In genomic region chr9:120904999-120905793, GRCh38 we compare ENCODE assay signal across 8 cellular contexts. TPM values are rescaled to one million over a fixed set of nuclear protein-coding genes. Genes with fewer than 3 reads are reported as not detected.
DNase-seq lines count a peak whose midpoint lies in the region; ATAC-seq and TF ChIP-seq lines count a peak whose summit lies in the region.

No MANE protein-coding gene starts in this region.

- POLR2A ChIA-PET in activated CD4-positive, alpha-beta T cell treated with anti-CD3 and anti-CD28 coated beads, Interleukin-2, amount 10 ng/mL, durations not matched to agents 7 days and 5 days (lab: Charles Lee) = interaction anchor here (0.9 kb wide), 1 partner anchor 11 kb away, joined by 6 read pairs; no protein-coding TSS in a partner anchor
- POLR2A ChIA-PET in activated CD8-positive, alpha-beta T cell treated with anti-CD3 and anti-CD28 coated beads for 36 hours (lab: Charles Lee) = interaction anchor here (1.1 to 67.1 kb wide), 3 partner anchors 7 to 52 kb away, joined by 4 to 2439 read pairs (median 2439); partner anchors contain the start of genes PHF19 and TRAF1

- H3K27ac Mint-ChIP-seq in activated CD4-positive, alpha-beta T cell treated with anti-CD3 and anti-CD28 coated beads, Interleukin-2, amount 10 ng/mL, durations not matched to agents 7 days and 5 days = peak overlapping the region; percentile 87
- H3K27ac Mint-ChIP-seq in activated CD8-positive, alpha-beta T cell treated with anti-CD3 and anti-CD28 coated beads for 36 hours = peak overlapping the region; percentile 86

- H3K27me3 Mint-ChIP-seq in activated CD4-positive, alpha-beta T cell treated with anti-CD3 and anti-CD28 coated beads, Interleukin-2, amount 10 ng/mL, durations not matched to agents 7 days and 5 days = no peaks in the 10 kb centered on the region
- no peaks in the 10 kb centered on the region for H3K27me3 Mint-ChIP-seq in activated CD8-positive, alpha-beta T cell treated with anti-CD3 and anti-CD28 coated beads for 36 hours

- peaks cover 89% of the 10 kb centered on the region for H3K36me3 Mint-ChIP-seq in activated CD4-positive, alpha-beta T cell treated with anti-CD3 and anti-CD28 coated beads, Interleukin-2, amount 10 ng/mL, durations not matched to agents 7 days and 5 days (ENCODE audit: low read depth)
- H3K36me3 Mint-ChIP-seq in activated CD8-positive, alpha-beta T cell treated with anti-CD3 and anti-CD28 coated beads for 36 hours (ENCODE audit: low read depth) = peaks cover 88% of the 10 kb centered on the region

- peaks cover 90% of the 10 kb centered on the region for H3K4me1 Mint-ChIP-seq in activated CD4-positive, alpha-beta T cell treated with anti-CD3 and anti-CD28 coated beads, Interleukin-2, amount 10 ng/mL, durations not matched to agents 7 days and 5 days
- peaks cover 91% of the 10 kb centered on the region for H3K4me1 Mint-ChIP-seq in activated CD8-positive, alpha-beta T cell treated with anti-CD3 and anti-CD28 coated beads for 36 hours (ENCODE audit: low read depth)

- CTCF ChIA-PET in activated CD4-positive, alpha-beta T cell treated with anti-CD3 and anti-CD28 coated beads, Interleukin-2, amount 10 ng/mL, durations not matched to agents 7 days and 5 days (lab: Charles Lee) = interaction anchor here (1.0 to 2.1 kb wide), 8 partner anchors 8 to 16 kb away, joined by 3 to 8 read pairs (median 5); no protein-coding TSS in a partner anchor
- CTCF ChIA-PET in activated CD8-positive, alpha-beta T cell treated with anti-CD3 and anti-CD28 coated beads for 36 hours (lab: Charles Lee) = interaction anchor here (1.2 to 1.7 kb wide), 4 partner anchors 14 to 150 kb away, joined by 3 to 6 read pairs (median 3); no protein-coding TSS in a partner anchor

- H3K4me3 Mint-ChIP-seq in activated CD4-positive, alpha-beta T cell treated with anti-CD3 and anti-CD28 coated beads, Interleukin-2, amount 10 ng/mL, durations not matched to agents 7 days and 5 days = no peak overlapping the region
- peak overlapping the region; percentile 20 for H3K4me3 Mint-ChIP-seq in activated CD8-positive, alpha-beta T cell treated with anti-CD3 and anti-CD28 coated beads for 36 hours

- TF ChIP-seq CTCF in activated CD8-positive, alpha-beta T cell treated with anti-CD3 and anti-CD28 coated beads for 36 hours (IDR thresholded peaks at IDR 0.05) = no peak

- intact Hi-C loops in activated CD8-positive, alpha-beta T cell treated with anti-CD3 and anti-CD28 coated beads for 36 hours (cut with micrococcal nuclease) = no loop called here

- peak; percentile 26 for ATAC-seq in HG03108 (IDR thresholded peaks at IDR 0.05; ENCODE audit: unreplicated experiment)
- peak; percentile 35 for ATAC-seq in activated CD8-positive, alpha-beta T cell treated with anti-CD3 and anti-CD28 coated beads for 36 hours

- DNase-seq in activated CD4-positive, alpha-beta T cell treated with anti-CD3 and anti-CD28 coated beads, Interleukin-2, amount 10 ng/mL, durations not matched to agents 7 days and 5 days = no peak
- no peak for DNase-seq in activated CD4-positive, alpha-beta T cell treated with anti-CD3 and anti-CD28 coated beads, Interleukin-2, amount 50 U/mL, for 4 hours
- peak; percentile 69 for DNase-seq in activated CD8-positive, alpha-beta T cell treated with anti-CD3 and anti-CD28 coated beads for 36 hours
- DNase-seq in stimulated activated CD8-positive, alpha-beta memory T cell treated with anti-CD3 and anti-CD28 coated beads, Interleukin-4, amount 100 ng/mL, for 48 hours = peak; percentile 40
- DNase-seq in NCI-H748 treated with DMSO at 0.1 percent for 48 hours (lab: John Stamatoyannopoulos, UW) = no peak
- DNase-seq in GDM1 (lab: John Stamatoyannopoulos, UW) = no peak
- DNase-seq in GM19240 (ENCODE audit: insufficient read length, low spot score) = no peak

- no peaks in the 10 kb centered on the region for H3K9me3 Mint-ChIP-seq in activated CD4-positive, alpha-beta T cell treated with anti-CD3 and anti-CD28 coated beads, Interleukin-2, amount 10 ng/mL, durations not matched to agents 7 days and 5 days
- no peaks in the 10 kb centered on the region for H3K9me3 Mint-ChIP-seq in activated CD8-positive, alpha-beta T cell treated with anti-CD3 and anti-CD28 coated beads for 36 hours

RNA-seq across cellular contexts. Expression of gene TRAF1, which starts 21.4 kb away (rescaled TPM):
- 10 to 100 TPM; 61.9 to 64.3 TPM for total RNA-seq in activated CD4-positive, alpha-beta T cell treated with anti-CD3 and anti-CD28 coated beads, Interleukin-2, amount 10 ng/mL, durations not matched to agents 7 days and 5 days
- total RNA-seq in activated CD8-positive, alpha-beta T cell treated with anti-CD3 and anti-CD28 coated beads for 36 hours = 100 to 1,000 TPM; 147 to 150 TPM

RNA-seq across cellular contexts. Expression of gene PHF19, which starts 28.2 kb away (rescaled TPM):
- total RNA-seq in activated CD4-positive, alpha-beta T cell treated with anti-CD3 and anti-CD28 coated beads, Interleukin-2, amount 10 ng/mL, durations not matched to agents 7 days and 5 days = 100 to 1,000 TPM; 331 to 351 TPM
- total RNA-seq in activated CD8-positive, alpha-beta T cell treated with anti-CD3 and anti-CD28 coated beads for 36 hours = 100 to 1,000 TPM; 210 to 216 TPM

Comparison
In these comparisons a context has a peak if more than half of its experiments do, and no peak if none do; other contexts are left out.
1. DNase-seq: peak in activated CD8-positive, alpha-beta T cell treated with anti-CD3 and anti-CD28 coated beads for 36 hours (single experiment) and stimulated activated CD8-positive, alpha-beta memory T cell treated with anti-CD3 and anti-CD28 coated beads, Interleukin-4, amount 100 ng/mL, for 48 hours (single experiment); none in activated CD4-positive, alpha-beta T cell treated with anti-CD3 and anti-CD28 coated beads, Interleukin-2, amount 10 ng/mL, durations not matched to agents 7 days and 5 days (single experiment), activated CD4-positive, alpha-beta T cell treated with anti-CD3 and anti-CD28 coated beads, Interleukin-2, amount 50 U/mL, for 4 hours (0 of 2), NCI-H748 treated with DMSO at 0.1 percent for 48 hours (single experiment), GDM1 (single experiment) and GM19240 (single experiment).